Comparison of ENCODE assay signal across 8 cellular contexts in genomic region chr7:7566651-7567611, GRCh38. TPM values are rescaled to one million over a fixed set of nuclear protein-coding genes. Genes with fewer than 3 reads are reported as not detected.
DNase-seq lines count a peak whose midpoint lies in the region; ATAC-seq and TF ChIP-seq lines count a peak whose summit lies in the region.

MIOS (plus strand) TSS chr7:7566884; CDS start chr7:7572476, 5,592 bp downstream.

- H3K36me3 Mint-ChIP-seq in activated B cell treated with CpG ODN at 0.5 μM for 24 hours (ENCODE audit: low read depth) = peaks cover 26% of the 10 kb centered on the region
- H3K36me3 Mint-ChIP-seq in immature natural killer cell = no peaks in the 10 kb centered on the region

- POLR2A ChIA-PET in activated B cell treated with CpG ODN at 0.5 μM for 24 hours (lab: Charles Lee) = interaction anchor here (1.0 to 3.8 kb wide), 5 partner anchors 73 to 403 kb away, joined by 3 to 30 read pairs (median 7); partner anchors contain the start of genes C1GALT1 and UMAD1

- H3K27ac Mint-ChIP-seq in activated B cell treated with CpG ODN at 0.5 μM for 24 hours (peak within 1 kb of the TSS; percentile 90), immature natural killer cell (peak within 1 kb of the TSS; percentile 72 to 90 (median 88))

- DNase-seq in NCI-H2107 (lab: John Stamatoyannopoulos, UW) (peak; percentile 60), activated B cell treated with CpG ODN at 0.5 μM for 24 hours (peak; percentile 85), cardiac fibroblast (ENCODE audit: low read depth in 2 of 2) (peak; percentile 75 to 82), immature natural killer cell (peak; percentile 82 to 85 (median 84)), spleen (peak; percentile 97)

- intact Hi-C loops in activated B cell treated with CpG ODN at 0.5 μM for 24 hours (cut with micrococcal nuclease) = loop anchor here (1.0 to 5.0 kb wide), 4 partner anchors 195 to 860 kb away; partner anchors contain the start of genes C1GALT1, GLCCI1 and ZNF12
- intact Hi-C loops in spleen (cut with DNase I; ENCODE audit: low total_unique reads) = no loop called here

- ATAC-seq in GM18499 (IDR thresholded peaks at IDR 0.05; ENCODE audit: insufficient read depth, unreplicated experiment) (peak; percentile 36), HG02885 (IDR thresholded peaks at IDR 0.05; ENCODE audit: poor library complexity, unreplicated experiment) (peak; percentile 77), activated B cell treated with CpG ODN at 0.5 μM for 24 hours (ENCODE audit: low read depth) (peak; percentile 83)

- TF ChIP-seq CTCF in 22Rv1 (IDR thresholded peaks at IDR 0.05) = no peak
- TF ChIP-seq CTCF in activated B cell treated with CpG ODN at 0.5 μM for 24 hours (IDR thresholded peaks at IDR 0.05) = no peak
- TF ChIP-seq CTCF in cardiac fibroblast (IDR thresholded peaks at IDR 0.05; ENCODE audit: low read depth, low read length) = no peak
- TF ChIP-seq CTCF in spleen (IDR thresholded peaks at IDR 0.05 in 8 of 11, conservative IDR thresholded peaks at IDR 0.05 in 3 of 11) = peak in 1 of 11 experiments; percentile 18

- H3K4me1 ChIP-seq in spleen = peaks cover 6 to 68% (median 48%) of the 10 kb centered on the region in 6 donors

- H3K9me3 ChIP-seq in spleen = no peaks in the 10 kb centered on the region

- peak in 2 of 3 donors; percentile 50 to 68 for TF ChIP-seq POLR2A in spleen (IDR thresholded peaks at IDR 0.05)

- H3K36me3 ChIP-seq in spleen = peaks cover 0 to 8% (median 0%) of the 10 kb centered on the region in 6 donors

- H3K4me3 ChIP-seq in cardiac fibroblast (replicated peaks in 1 of 2; ENCODE audit: low read depth in 2 of 2, low read length in 2 of 2) (peak within 1 kb of the TSS; percentile 67 to 80), spleen (peak within 1 kb of the TSS; percentile 63 to 83 (median 68))

- peak within 1 kb of the TSS; percentile 98 for H3K27ac ChIP-seq in 22Rv1
- H3K27ac ChIP-seq in spleen = peak within 1 kb of the TSS; percentile 93 to 98 (median 96)

- CTCF ChIA-PET in activated B cell treated with CpG ODN at 0.5 μM for 24 hours (lab: Charles Lee) = no interaction called here

- H3K27me3 Mint-ChIP-seq in activated B cell treated with CpG ODN at 0.5 μM for 24 hours (no peaks in the 10 kb centered on the region), immature natural killer cell (ENCODE audit: low read depth in 3 of 3) (peaks cover 0 to 4% (median 0%) of the 10 kb centered on the region in 3 donors)

- no peaks in the 10 kb centered on the region for H3K9me3 Mint-ChIP-seq in activated B cell treated with CpG ODN at 0.5 μM for 24 hours
- H3K9me3 Mint-ChIP-seq in immature natural killer cell = no peaks in the 10 kb centered on the region

- H3K4me3 Mint-ChIP-seq in activated B cell treated with CpG ODN at 0.5 μM for 24 hours (peak within 1 kb of the TSS; percentile 85), immature natural killer cell (peak within 1 kb of the TSS; percentile 81 to 90 (median 82))

- H3K4me1 Mint-ChIP-seq in activated B cell treated with CpG ODN at 0.5 μM for 24 hours (peaks cover 35% of the 10 kb centered on the region), immature natural killer cell (peaks cover 34 to 40% of the 10 kb centered on the region in 2 donors)

- WGBS in spleen, 5 donors = 0 to 1% (median 1%) methylated on average over 36 to 96 of the region's 96 CpGs

- no peaks in the 10 kb centered on the region for H3K27me3 ChIP-seq in spleen (replicated peaks in 1 of 7)

RNA-seq across cellular contexts. Expression of gene MIOS, which starts in this region (rescaled TPM):
- total RNA-seq in activated B cell treated with CpG ODN at 0.5 μM for 24 hours = 70.2 and 81.3 TPM in 2 replicates
- 10 to 100 TPM; 17.4 to 20.6 (median 19.4) TPM for polyA plus RNA-seq in immature natural killer cell
- 100 to 1,000 TPM in 1 of 7 donors, 10 to 100 TPM in 6; 36.5 to 104 (median 49.5) TPM for total RNA-seq in spleen
- 10 to 100 TPM; 18.0 to 21.0 (median 18.9) TPM for polyA plus RNA-seq in spleen

Comparison
In these comparisons a context has a peak if more than half of its experiments do, and no peak if none do; other contexts are left out.
1. Peak in every context shown above with its lines: DNase-seq, ATAC-seq, H3K4me3 ChIP-seq and H3K27ac ChIP-seq.